Comparison of ENCODE assay signal across 14 cellular contexts in genomic region chr5:168109441-168109840, GRCh38.
DNase-seq lines count a peak whose midpoint lies in the region; ATAC-seq, FAIRE-seq and TF ChIP-seq lines count a peak whose summit lies in the region.
"Had no signal": no experiment of that assay in that cellular context is flagged by ENCODE, and none has a peak within 500 bp of the region (broad histone marks: within the 10 kb centered on the region; RNA-seq: fewer than 3 reads in every experiment).

No MANE protein-coding gene starts in this region.

- no peak for TF ChIP-seq CTCF in fibroblast of mammary gland (conservative IDR thresholded peaks at IDR 0.05; ENCODE audit: control insufficient read depth, insufficient read depth, low read depth, low read length)

- intact Hi-C loops in cardiac septum (cut with DNase I) = no loop called here

- no peak overlapping the region for H3K27ac Mint-ChIP-seq in activated T-helper 17 cell treated with anti-CD3 and anti-CD28 coated beads, Interleukin-2, amount 50 U/mL, for 72 hours
- H3K27ac Mint-ChIP-seq: CD4-positive, CD25-positive, alpha-beta regulatory T cell; IgD-negative memory B cell had no signal

- no peaks in the 10 kb centered on the region for H3K9me3 Mint-ChIP-seq in activated T-helper 17 cell treated with anti-CD3 and anti-CD28 coated beads, Interleukin-2, amount 50 U/mL, for 72 hours
- H3K9me3 Mint-ChIP-seq: IgD-negative memory B cell had no signal

- peaks cover 22% of the 10 kb centered on the region for H3K27me3 Mint-ChIP-seq in activated T-helper 17 cell treated with anti-CD3 and anti-CD28 coated beads, Interleukin-2, amount 50 U/mL, for 72 hours
- H3K27me3 Mint-ChIP-seq: CD4-positive, CD25-positive, alpha-beta regulatory T cell had no signal

- H3K4me3 Mint-ChIP-seq in activated T-helper 17 cell treated with anti-CD3 and anti-CD28 coated beads, Interleukin-2, amount 50 U/mL, for 72 hours = no peak overlapping the region
- H3K4me3 Mint-ChIP-seq: CD4-positive, CD25-positive, alpha-beta regulatory T cell; IgD-negative memory B cell had no signal

- no peak for FAIRE-seq in RCC 7860 (lab: Jason Lieb, UNC)
- FAIRE-seq: A549, GM12891 had no signal

- peak; percentile 63 for DNase-seq in GM03348 (ENCODE audit: low spot score)
- DNase-seq in RPMI7951 (ENCODE audit: low read depth) = peak; percentile 47
- DNase-seq in fibroblast of mammary gland (ENCODE audit: low read depth) = peak; percentile 49
- DNase-seq in RCC 7860 (ENCODE audit: low spot score) = no peak
- DNase-seq in cardiac septum (ENCODE audit: low spot score) = no peak
- DNase-seq: CD4-positive, CD25-positive, alpha-beta regulatory T cell; H7; KG1 had no signal

- H3K36me3 Mint-ChIP-seq in activated T-helper 17 cell treated with anti-CD3 and anti-CD28 coated beads, Interleukin-2, amount 50 U/mL, for 72 hours (ENCODE audit: low read depth) = no peaks in the 10 kb centered on the region
- H3K36me3 Mint-ChIP-seq: CD4-positive, CD25-positive, alpha-beta regulatory T cell; IgD-negative memory B cell had no signal

- ATAC-seq in GM18870 (IDR thresholded peaks at IDR 0.05; ENCODE audit: unreplicated experiment) = no peak
- ATAC-seq in activated T-helper 17 cell treated with anti-CD3 and anti-CD28 coated beads, Interleukin-2, amount 50 U/mL, for 72 hours (replicated peaks) = no peak
- ATAC-seq: A549 had no signal

- H3K4me3 ChIP-seq in fibroblast of mammary gland (ENCODE audit: control insufficient read depth, low read depth, low read length) = no peak overlapping the region
- H3K4me3 ChIP-seq: A549; BLaER1 treated with 17β-estradiol and CSF1 and Interleukin-3, amounts not matched to agents 10 nM and 100 nM had no signal

- H3K4me1 Mint-ChIP-seq in activated T-helper 17 cell treated with anti-CD3 and anti-CD28 coated beads, Interleukin-2, amount 50 U/mL, for 72 hours = no peaks in the 10 kb centered on the region
- H3K4me1 Mint-ChIP-seq: CD4-positive, CD25-positive, alpha-beta regulatory T cell; IgD-negative memory B cell had no signal

Comparison
In these comparisons a context has a peak if more than half of its experiments do, and no peak if none do; other contexts are left out.
1. DNase-seq: peak in GM03348 (single experiment), RPMI7951 (single experiment) and fibroblast of mammary gland (single experiment); none in RCC 7860 (single experiment) and cardiac septum (single experiment).